ENCODE assay signal across 8 cellular contexts in the genomic region with DNA sequence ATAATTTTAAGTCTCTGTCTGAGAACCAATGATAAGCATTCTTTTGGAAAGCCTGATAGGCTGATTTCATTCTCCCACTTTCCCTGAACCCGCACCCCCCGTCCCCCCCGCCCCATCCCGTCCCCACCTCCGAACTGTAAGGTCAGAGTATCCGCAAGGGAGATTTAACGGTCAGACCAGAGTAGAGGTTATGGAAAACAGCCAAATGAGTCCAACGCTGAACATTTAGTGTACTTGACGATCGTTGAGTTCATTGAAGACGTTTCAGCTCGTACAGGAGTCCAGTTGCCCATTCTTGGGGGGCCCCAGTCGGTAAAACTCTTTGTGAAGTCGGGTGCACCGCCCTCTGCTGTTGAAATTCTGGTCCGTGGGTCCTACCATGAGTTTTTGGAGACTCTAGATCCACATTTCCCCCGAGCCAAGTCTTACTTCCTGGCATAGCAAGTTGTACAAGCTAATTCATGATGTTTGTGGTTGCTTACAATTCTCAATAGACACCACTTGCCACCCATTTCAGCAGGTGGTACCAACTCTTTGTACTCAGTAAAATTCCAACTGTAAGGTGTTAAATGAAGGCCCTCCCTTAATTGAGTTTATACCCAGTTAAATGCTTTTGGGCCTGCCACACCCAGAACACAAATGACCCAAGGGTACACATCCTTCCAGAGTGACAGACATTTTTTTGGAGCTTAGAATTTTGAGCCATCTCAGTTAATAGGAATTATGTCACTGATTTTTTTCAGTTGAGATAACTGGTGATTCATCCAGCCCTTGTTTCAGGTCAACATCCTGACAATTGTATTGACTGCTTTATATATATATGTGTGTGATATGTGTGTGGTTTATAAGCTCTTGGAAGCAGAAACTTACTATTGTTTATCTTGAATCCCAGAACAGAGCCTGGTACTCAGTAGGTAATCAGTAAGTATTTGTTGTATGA. TPM values are rescaled to one million over a fixed set of nuclear protein-coding genes. Genes with fewer than 3 reads are reported as not detected.
DNase-seq lines count a peak whose midpoint lies in the region; ATAC-seq and TF ChIP-seq lines count a peak whose summit lies in the region.

No MANE protein-coding gene starts in this region.

- peak; percentile 15 for DNase-seq in H4 (ENCODE audit: low spot score)
- peak; percentile 79 for DNase-seq in OCI-M1 (lab: John Stamatoyannopoulos, UW)
- DNase-seq in activated T-helper 2 cell treated with anti-CD3 and anti-CD28 coated beads, Interferon-gamma antibody, Interleukin-2, Interleukin-4, amounts not matched to agents 10 μg/mL and 5 μg/mL and 100 μg/mL, durations not matched to agents 14 hours and 24 hours and 36 hours (ENCODE audit: low spot score), result peak; percentile 43
- peak; percentile 38 to 74 for DNase-seq in foreskin fibroblast
- peak; percentile 33 for DNase-seq in nephron progenitor cell
- no peak for DNase-seq in type B pancreatic cell (ENCODE audit: extremely low spot score, unreplicated experiment)

- H3K36me3 ChIP-seq in BLaER1, result peaks cover 39% of the 10 kb centered on the region

- no peaks in the 10 kb centered on the region for H3K9me3 ChIP-seq in BLaER1

- H3K4me1 Mint-ChIP-seq in activated T-helper 2 cell treated with anti-CD3 and anti-CD28 coated beads, Interferon-gamma antibody, Interleukin-2, Interleukin-4, amounts not matched to agents 10 μg/mL and 5 μg/mL and 100 μg/mL, durations not matched to agents 14 hours and 24 hours and 36 hours (ENCODE audit: low read depth), result peaks cover 24% of the 10 kb centered on the region
- H3K4me1 Mint-ChIP-seq in nephron progenitor cell (peaks cover 28% of the 10 kb centered on the region), type B pancreatic cell (ENCODE audit: unreplicated experiment) (peaks cover 23% of the 10 kb centered on the region)

- H3K36me3 Mint-ChIP-seq in activated T-helper 2 cell treated with anti-CD3 and anti-CD28 coated beads, Interferon-gamma antibody, Interleukin-2, Interleukin-4, amounts not matched to agents 10 μg/mL and 5 μg/mL and 100 μg/mL, durations not matched to agents 14 hours and 24 hours and 36 hours (ENCODE audit: low read depth), result peaks cover 23% of the 10 kb centered on the region
- H3K36me3 Mint-ChIP-seq in nephron progenitor cell (ENCODE audit: low read depth) (peaks cover 34% of the 10 kb centered on the region), type B pancreatic cell (peaks cover 17% of the 10 kb centered on the region)

- TF ChIP-seq CTCF in foreskin fibroblast (IDR thresholded peaks at IDR 0.05; ENCODE audit: low read depth, low read length), result peak; percentile 56
- TF ChIP-seq CTCF in nephron progenitor cell (IDR thresholded peaks at IDR 0.05), result peak; percentile 14
- peak; percentile 60 for TF ChIP-seq CTCF in type B pancreatic cell (conservative IDR thresholded peaks at IDR 0.05)

- peaks cover 56% of the 10 kb centered on the region for H4K20me1 ChIP-seq in BLaER1

- H3K27me3 ChIP-seq in BLaER1, result no peaks in the 10 kb centered on the region

- H3K4me3 ChIP-seq in BLaER1, result peak overlapping the region; percentile 87
- H3K4me3 ChIP-seq in foreskin fibroblast (ENCODE audit: low read depth in 1 of 2, low read length in 2 of 2), result peak overlapping the region; percentile 93 to 99

- H3K4me3 Mint-ChIP-seq in activated T-helper 2 cell treated with anti-CD3 and anti-CD28 coated beads, Interferon-gamma antibody, Interleukin-2, Interleukin-4, amounts not matched to agents 10 μg/mL and 5 μg/mL and 100 μg/mL, durations not matched to agents 14 hours and 24 hours and 36 hours (ENCODE audit: low read depth), result peak overlapping the region; percentile 94
- H3K4me3 Mint-ChIP-seq in nephron progenitor cell, result peak overlapping the region; percentile 93
- H3K4me3 Mint-ChIP-seq in type B pancreatic cell, result peak overlapping the region; percentile 94

- no peaks in the 10 kb centered on the region for H3K27me3 Mint-ChIP-seq in activated T-helper 2 cell treated with anti-CD3 and anti-CD28 coated beads, Interferon-gamma antibody, Interleukin-2, Interleukin-4, amounts not matched to agents 10 μg/mL and 5 μg/mL and 100 μg/mL, durations not matched to agents 14 hours and 24 hours and 36 hours (ENCODE audit: low read depth)
- H3K27me3 Mint-ChIP-seq in nephron progenitor cell (ENCODE audit: low read depth, poor library complexity) (no peaks in the 10 kb centered on the region), type B pancreatic cell (no peaks in the 10 kb centered on the region)

- H3K27ac ChIP-seq in BLaER1, result peak overlapping the region; percentile 97

- intact Hi-C loops in activated T-helper 2 cell treated with anti-CD3 and anti-CD28 coated beads, Interferon-gamma antibody, Interleukin-2, Interleukin-4, amounts not matched to agents 10 μg/mL and 5 μg/mL and 100 μg/mL, durations not matched to agents 14 hours and 24 hours and 36 hours (cut with micrococcal nuclease), result loop anchor here (1.0 to 10.0 kb wide), 8 partner anchors 52 to 495 kb away; a partner anchor contains a TSS

- peak overlapping the region; percentile 77 for H3K27ac Mint-ChIP-seq in activated T-helper 2 cell treated with anti-CD3 and anti-CD28 coated beads, Interferon-gamma antibody, Interleukin-2, Interleukin-4, amounts not matched to agents 10 μg/mL and 5 μg/mL and 100 μg/mL, durations not matched to agents 14 hours and 24 hours and 36 hours
- H3K27ac Mint-ChIP-seq in nephron progenitor cell (peak overlapping the region; percentile 42), type B pancreatic cell (peak overlapping the region; percentile 84)

- ATAC-seq in HG02973 (IDR thresholded peaks at IDR 0.05; ENCODE audit: unreplicated experiment), result no peak

- H3K4me2 ChIP-seq in BLaER1, result peak overlapping the region; percentile 71

- peak overlapping the region; percentile 99 for H3K9ac ChIP-seq in BLaER1

- peaks cover 35% of the 10 kb centered on the region for H3K4me1 ChIP-seq in BLaER1

- no peaks in the 10 kb centered on the region for H3K9me3 Mint-ChIP-seq in activated T-helper 2 cell treated with anti-CD3 and anti-CD28 coated beads, Interferon-gamma antibody, Interleukin-2, Interleukin-4, amounts not matched to agents 10 μg/mL and 5 μg/mL and 100 μg/mL, durations not matched to agents 14 hours and 24 hours and 36 hours
- H3K9me3 Mint-ChIP-seq in nephron progenitor cell (no peaks in the 10 kb centered on the region), type B pancreatic cell (no peaks in the 10 kb centered on the region)

RNA-seq across cellular contexts. Expression of a gene that starts 1.2 kb away (rescaled TPM):
- 13.0 and 28.7 TPM in 2 replicates for total RNA-seq in H4 (2014; rRNA removed; shearing (Covaris generic))
- total RNA-seq in activated T-helper 2 cell treated with anti-CD3 and anti-CD28 coated beads, Interferon-gamma antibody, Interleukin-2, Interleukin-4, amounts not matched to agents 10 μg/mL and 5 μg/mL and 100 μg/mL, durations not matched to agents 14 hours and 24 hours and 36 hours, result 19.4 and 20.3 TPM in 2 replicates
- 57.8 and 59.8 TPM in 2 replicates for total RNA-seq in type B pancreatic cell (ENCODE audit: low replicate concordance)

RNA-seq across cellular contexts. Expression of a gene that starts 1.3 kb away (rescaled TPM):
- 0.16 and 0.56 TPM in 2 replicates for total RNA-seq in H4 (2014; rRNA removed; shearing (Covaris generic))
- 1.9 TPM in 2 replicates for total RNA-seq in activated T-helper 2 cell treated with anti-CD3 and anti-CD28 coated beads, Interferon-gamma antibody, Interleukin-2, Interleukin-4, amounts not matched to agents 10 μg/mL and 5 μg/mL and 100 μg/mL, durations not matched to agents 14 hours and 24 hours and 36 hours
- total RNA-seq in type B pancreatic cell (ENCODE audit: low replicate concordance), result 2.3 and 3.7 TPM in 2 replicates
